Comparison of ENCODE assay signal across 11 cellular contexts in the genomic region with DNA sequence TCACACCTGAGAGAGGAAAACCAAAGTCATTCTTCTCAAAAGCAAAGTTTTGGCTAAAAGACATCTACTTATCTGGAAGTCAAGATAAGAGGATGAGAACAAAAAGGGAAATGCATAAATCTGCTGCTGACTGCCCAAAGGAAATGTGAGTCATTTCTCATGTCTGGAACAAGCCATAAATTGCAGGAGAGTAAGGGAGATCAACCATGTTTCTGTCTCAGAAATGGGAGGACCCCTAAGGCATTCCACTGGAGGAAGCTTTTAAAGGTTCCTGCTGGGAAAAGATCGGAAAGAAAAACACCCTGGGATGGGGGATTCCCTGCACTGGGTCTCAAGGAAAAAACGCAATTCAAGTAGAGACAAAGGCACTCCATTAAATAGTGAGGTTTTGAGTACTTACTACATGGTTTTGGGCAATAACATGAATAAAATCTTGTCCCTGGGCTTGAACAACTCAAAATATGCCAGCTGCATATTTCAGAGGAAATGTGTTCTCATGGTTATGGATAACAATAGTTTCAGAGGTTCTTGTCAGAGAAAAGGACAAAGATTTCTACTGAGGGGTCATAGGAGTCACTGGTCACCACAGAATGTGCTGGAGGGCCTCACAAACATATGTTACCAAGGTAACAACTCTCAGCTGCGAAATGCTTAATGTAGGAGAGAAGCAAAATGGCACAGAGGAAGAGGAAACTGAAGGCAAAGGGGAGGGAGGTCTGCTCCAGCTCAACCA. TPM values are rescaled to one million over a fixed set of nuclear protein-coding genes. Genes with fewer than 3 reads are reported as not detected.
A peak's percentile ranks its signal among the peaks of the same experiment; 100 is the strongest.
DNase-seq lines count a peak whose midpoint lies in the region; ATAC-seq and TF ChIP-seq lines count a peak whose summit lies in the region.
"Had no signal": no experiment of that assay in that cellular context is flagged by ENCODE, and none has a peak within 500 bp of the region (broad histone marks: within the 10 kb centered on the region; RNA-seq: fewer than 3 reads in every experiment).

No MANE protein-coding gene starts in this region.

- H3K4me1 ChIP-seq in mammary epithelial cell (ENCODE audit: insufficient read depth, low read length) (peaks cover 5% of the 10 kb centered on the region), left lung (no peaks in the 10 kb centered on the region), body of pancreas (no peaks in the 10 kb centered on the region)
- H3K4me1 ChIP-seq: suprapubic skin had no signal

- H4K20me1 ChIP-seq in mammary epithelial cell (ENCODE audit: insufficient read depth, low read length) = no peaks in the 10 kb centered on the region

- TF ChIP-seq POLR2A in body of pancreas (IDR thresholded peaks at IDR 0.05) = no peak

- no peak overlapping the region for H3K4me3 ChIP-seq in mammary epithelial cell (replicated peaks in 1 of 3; ENCODE audit: insufficient read depth in 1 of 3, low read depth in 2 of 3, low read length in 3 of 3)
- H3K4me3 ChIP-seq in left lung = no peak overlapping the region
- no peak overlapping the region for H3K4me3 ChIP-seq in body of pancreas
- H3K4me3 ChIP-seq: suprapubic skin had no signal

- H3K27me3 Mint-ChIP-seq in activated naive CD4-positive, alpha-beta T cell treated with anti-CD3 and anti-CD28 coated beads for 36 hours (ENCODE audit: low read depth) = no peaks in the 10 kb centered on the region

- H3K36me3 Mint-ChIP-seq in activated naive CD4-positive, alpha-beta T cell treated with anti-CD3 and anti-CD28 coated beads for 36 hours (ENCODE audit: low read depth) = peaks cover 6% of the 10 kb centered on the region

- in situ Hi-C loops in mammary epithelial cell (cut with MboI; ENCODE audit: low sequenced_read_pairs in 2 of 2) = no loop called here

- no peak overlapping the region for H3K9ac ChIP-seq in mammary epithelial cell (ENCODE audit: insufficient read depth, low read length)

- H3K79me2 ChIP-seq in mammary epithelial cell (ENCODE audit: insufficient read depth, low read length) = no peaks in the 10 kb centered on the region

- DNase-seq in AG20443 (ENCODE audit: low spot score) (peak; percentile 20), LHCN-M2 (ENCODE audit: low read depth) (peak; percentile 52), mammary epithelial cell (peak; percentile 26), left lung (no peak), body of pancreas (no peak), superior temporal gyrus (ENCODE audit: extremely low spot score) (no peak), ecto neural progenitor cell (ENCODE audit: low spot score) (no peak)
- DNase-seq in activated naive CD4-positive, alpha-beta T cell treated with anti-CD3 and anti-CD28 coated beads for 36 hours = no peak
- DNase-seq: cortex of kidney, NCI-H187 had no signal

- H3K4me2 ChIP-seq in mammary epithelial cell (ENCODE audit: insufficient read depth, low read depth, low read length) = peak overlapping the region; percentile 5

- H2AFZ ChIP-seq in mammary epithelial cell (ENCODE audit: low read depth, low read length) = peak overlapping the region; percentile 38

- dilution Hi-C loops in mammary epithelial cell (cut with HindIII; ENCODE audit: low sequenced_read_pairs) = loop anchor here (5.0 kb wide), 1 partner anchor 106 kb away; no protein-coding TSS in a partner anchor

- 2% methylated on average over 3 of the region's 3 CpGs for WGBS in mammary epithelial cell (ENCODE audit: low coverage, missing lambda C conversion rate)
- 45 to 71% methylated on average over 3 of the region's 3 CpGs for WGBS in body of pancreas, 2 donors

- peaks cover 16% of the 10 kb centered on the region for H3K4me1 Mint-ChIP-seq in activated naive CD4-positive, alpha-beta T cell treated with anti-CD3 and anti-CD28 coated beads for 36 hours (ENCODE audit: low read depth)

- no peak for TF ChIP-seq CTCF in mammary epithelial cell (conservative IDR thresholded peaks at IDR 0.05 in 1 of 2, IDR thresholded peaks at IDR 0.05 in 1 of 2; ENCODE audit: extremely low read depth in 1 of 2, insufficient read depth in 1 of 2, low read depth in 1 of 2, low read length in 2 of 2)
- no peak for TF ChIP-seq CTCF in left lung (IDR thresholded peaks at IDR 0.05)
- no peak for TF ChIP-seq CTCF in body of pancreas (IDR thresholded peaks at IDR 0.05)

- no peak overlapping the region for H3K4me3 Mint-ChIP-seq in activated naive CD4-positive, alpha-beta T cell treated with anti-CD3 and anti-CD28 coated beads for 36 hours

- CTCF ChIA-PET in mammary epithelial cell (lab: Charles Lee; ENCODE audit: low non-redundant PET) = no interaction called here
- CTCF ChIA-PET in activated naive CD4-positive, alpha-beta T cell treated with anti-CD3 and anti-CD28 coated beads for 36 hours (lab: Charles Lee) = no interaction called here

- peaks cover 4% of the 10 kb centered on the region for H3K9me3 Mint-ChIP-seq in activated naive CD4-positive, alpha-beta T cell treated with anti-CD3 and anti-CD28 coated beads for 36 hours

- H3K27ac Mint-ChIP-seq in activated naive CD4-positive, alpha-beta T cell treated with anti-CD3 and anti-CD28 coated beads for 36 hours = no peak overlapping the region

- ATAC-seq in left lung (peak; percentile 35), body of pancreas (no peak)

- H3K27me3 ChIP-seq in mammary epithelial cell (ENCODE audit: insufficient read depth, low read length) (no peaks in the 10 kb centered on the region), left lung (no peaks in the 10 kb centered on the region), body of pancreas (no peaks in the 10 kb centered on the region)
- H3K27me3 ChIP-seq: suprapubic skin had no signal

- no TSS peak for BruUV-seq in mammary epithelial cell (replicated peaks; lab: Mats Ljungman, UMichigan)

- intact Hi-C loops in mammary epithelial cell (cut with micrococcal nuclease) (no loop called here), left lung (cut with DNase I) (no loop called here), body of pancreas (cut with DNase I) (no loop called here)
- intact Hi-C loops in activated naive CD4-positive, alpha-beta T cell treated with anti-CD3 and anti-CD28 coated beads for 36 hours (cut with micrococcal nuclease) = no loop called here

- H3K9me3 ChIP-seq in mammary epithelial cell (replicated peaks; ENCODE audit: insufficient read depth, low read length) = peaks cover 4% of the 10 kb centered on the region
- H3K9me3 ChIP-seq in left lung = no peaks in the 10 kb centered on the region
- no peaks in the 10 kb centered on the region for H3K9me3 ChIP-seq in body of pancreas
- H3K9me3 ChIP-seq: suprapubic skin had no signal

- H3K36me3 ChIP-seq in mammary epithelial cell (ENCODE audit: insufficient read depth, low read length) (no peaks in the 10 kb centered on the region), left lung (no peaks in the 10 kb centered on the region), body of pancreas (replicated peaks in 1 of 2; ENCODE audit: insufficient read depth in 1 of 2, low read depth in 2 of 2) (no peaks in the 10 kb centered on the region)
- H3K36me3 ChIP-seq: suprapubic skin had no signal

- peak overlapping the region; percentile 31 for H3K27ac ChIP-seq in mammary epithelial cell (ENCODE audit: insufficient read depth, low read depth, low read length)
- H3K27ac ChIP-seq in left lung = peak overlapping the region in 1 of 2 donors; percentile 53
- H3K27ac ChIP-seq in body of pancreas = no peak overlapping the region
- H3K27ac ChIP-seq: suprapubic skin had no signal

RNA-seq across cellular contexts. Expression of gene GPR143, which starts 19.3 kb away (rescaled TPM):
- 0.17 TPM in 1 of 2 replicates, not detected in the other for total RNA-seq in LHCN-M2 (2014; rRNA removed)
- not detected for polyA plus RNA-seq in LHCN-M2 (2012)
- not detected for total RNA-seq in mammary epithelial cell
- polyA plus RNA-seq in mammary epithelial cell = not detected
- polyA minus RNA-seq in mammary epithelial cell = not detected
- 1 to 10 TPM; 1.1 to 1.5 TPM for total RNA-seq in left lung
- 1 to 10 TPM in 1 of 2 donors, under 1 TPM in 1; 0.99 to 2.3 TPM for total RNA-seq in body of pancreas
- not detected for total RNA-seq in activated naive CD4-positive, alpha-beta T cell treated with anti-CD3 and anti-CD28 coated beads for 36 hours

RNA-seq across cellular contexts. Expression of gene SHROOM2, which starts 39.9 kb away (rescaled TPM):
- total RNA-seq in LHCN-M2 (2014; rRNA removed) (3.2 and 5.1 TPM in 2 replicates), mammary epithelial cell (10 to 100 TPM in 1 of 2 donors, 1 to 10 TPM in 1; 9.7 to 12.0 TPM), left lung (1 to 10 TPM; 5.6 to 6.2 TPM), body of pancreas (1 to 10 TPM; 9.9 TPM)
- polyA plus RNA-seq in LHCN-M2 (2012) = 4.0 TPM
- 8.7 TPM for polyA plus RNA-seq in mammary epithelial cell
- polyA minus RNA-seq in mammary epithelial cell = 13.8 TPM
- not detected for total RNA-seq in activated naive CD4-positive, alpha-beta T cell treated with anti-CD3 and anti-CD28 coated beads for 36 hours

Comparison
In these comparisons a context has a peak if more than half of its experiments do, and no peak if none do; other contexts are left out.
1. DNase-seq: peak in AG20443 (single experiment), LHCN-M2 (single experiment) and mammary epithelial cell (single experiment); none in left lung (0 of 2), body of pancreas (0 of 4), superior temporal gyrus (single experiment), activated naive CD4-positive, alpha-beta T cell treated with anti-CD3 and anti-CD28 coated beads for 36 hours (single experiment) and ecto neural progenitor cell (single experiment).